14 cellular contexts compared by ENCODE assay signal in the genomic region with DNA sequence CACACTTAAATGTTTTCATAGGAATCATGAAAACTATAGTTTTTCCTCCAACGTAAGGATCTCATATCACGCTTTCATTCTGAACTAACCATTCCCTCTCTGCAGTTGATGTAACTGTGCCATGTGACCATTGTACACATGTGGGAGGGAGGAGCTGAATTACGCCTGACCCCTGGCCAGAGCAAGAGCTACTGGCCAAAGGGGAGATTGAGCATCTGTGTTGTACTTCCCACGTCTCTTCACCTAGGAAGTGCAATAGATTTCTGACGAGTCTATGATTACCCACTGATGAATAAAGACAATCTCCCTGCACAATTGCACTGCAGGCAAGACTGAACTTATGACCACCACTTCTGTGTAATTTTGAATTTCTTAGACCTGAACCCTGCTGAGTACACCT. TPM values are rescaled to one million over a fixed set of nuclear protein-coding genes. Genes with fewer than 3 reads are reported as not detected.
A peak's percentile ranks its signal among the peaks of the same experiment; 100 is the strongest.
DNase-seq lines count a peak whose midpoint lies in the region; ATAC-seq lines count a peak whose summit lies in the region.
"Had no signal": no experiment of that assay in that cellular context is flagged by ENCODE, and none has a peak within 500 bp of the region (broad histone marks: within the 10 kb centered on the region; RNA-seq: fewer than 3 reads in every experiment).

No MANE protein-coding gene starts in this region.

- peaks cover 3% of the 10 kb centered on the region for H3K9me3 Mint-ChIP-seq in activated CD4-positive, alpha-beta T cell treated with anti-CD3 and anti-CD28 coated beads, Interleukin-2, amount 10 ng/mL, durations not matched to agents 7 days and 5 days
- H3K9me3 Mint-ChIP-seq in activated naive CD8-positive, alpha-beta T cell treated with anti-CD3 and anti-CD28 coated beads, Interleukin-2, amount 50 U/mL, for 24 hours, result no peaks in the 10 kb centered on the region
- no peaks in the 10 kb centered on the region for H3K9me3 Mint-ChIP-seq in stimulated activated memory B cell treated with anti-CD40 and anti-IgM and Interleukin-4, amounts not matched to agents 10 μg/mL and 1 μg/mL and 100 μg/mL, for 72 hours
- H3K9me3 Mint-ChIP-seq: endodermal cell had no signal

- no peak for DNase-seq in activated CD4-positive, alpha-beta T cell treated with anti-CD3 and anti-CD28 coated beads, Interleukin-2, amount 10 ng/mL, durations not matched to agents 7 days and 5 days
- DNase-seq in activated CD4-positive, alpha-beta T cell treated with anti-CD3 and anti-CD28 coated beads for 48 hours, result no peak
- DNase-seq in NCI-H69 (lab: John Stamatoyannopoulos, UW) (peak; percentile 95), ecto neural progenitor cell (ENCODE audit: low spot score) (no peak)
- no peak for DNase-seq in activated naive CD8-positive, alpha-beta T cell treated with anti-CD3 and anti-CD28 coated beads, Interleukin-2, amount 50 U/mL, for 24 hours
- DNase-seq: endodermal cell, foreskin keratinocyte, HCEC 1CT, mesendoderm, NCI-H187 treated with DMSO at 0.1 percent for 48 hours, pancreas had no signal

- H3K4me1 Mint-ChIP-seq in activated CD4-positive, alpha-beta T cell treated with anti-CD3 and anti-CD28 coated beads, Interleukin-2, amount 10 ng/mL, durations not matched to agents 7 days and 5 days, result peaks cover 78% of the 10 kb centered on the region
- peaks cover 83% of the 10 kb centered on the region for H3K4me1 Mint-ChIP-seq in activated naive CD8-positive, alpha-beta T cell treated with anti-CD3 and anti-CD28 coated beads, Interleukin-2, amount 50 U/mL, for 24 hours
- H3K4me1 Mint-ChIP-seq in stimulated activated memory B cell treated with anti-CD40 and anti-IgM and Interleukin-4, amounts not matched to agents 10 μg/mL and 1 μg/mL and 100 μg/mL, for 72 hours, result peaks cover 70% of the 10 kb centered on the region
- H3K4me1 Mint-ChIP-seq: endodermal cell had no signal

- CTCF ChIA-PET in activated CD4-positive, alpha-beta T cell treated with anti-CD3 and anti-CD28 coated beads, Interleukin-2, amount 10 ng/mL, durations not matched to agents 7 days and 5 days (lab: Charles Lee), result interaction anchor here (0.7 to 1.4 kb wide), 6 partner anchors 9 to 45 kb away, joined by 3 to 5 read pairs (median 4); no protein-coding TSS in a partner anchor

- H3K27ac Mint-ChIP-seq in activated CD4-positive, alpha-beta T cell treated with anti-CD3 and anti-CD28 coated beads, Interleukin-2, amount 10 ng/mL, durations not matched to agents 7 days and 5 days, result peak overlapping the region; percentile 76
- peak overlapping the region; percentile 92 for H3K27ac Mint-ChIP-seq in activated naive CD8-positive, alpha-beta T cell treated with anti-CD3 and anti-CD28 coated beads, Interleukin-2, amount 50 U/mL, for 24 hours
- peak overlapping the region; percentile 52 for H3K27ac Mint-ChIP-seq in stimulated activated memory B cell treated with anti-CD40 and anti-IgM and Interleukin-4, amounts not matched to agents 10 μg/mL and 1 μg/mL and 100 μg/mL, for 72 hours
- H3K27ac Mint-ChIP-seq: endodermal cell had no signal

- H3K4me3 Mint-ChIP-seq in activated CD4-positive, alpha-beta T cell treated with anti-CD3 and anti-CD28 coated beads, Interleukin-2, amount 10 ng/mL, durations not matched to agents 7 days and 5 days, result peak overlapping the region; percentile 39
- H3K4me3 Mint-ChIP-seq in activated naive CD8-positive, alpha-beta T cell treated with anti-CD3 and anti-CD28 coated beads, Interleukin-2, amount 50 U/mL, for 24 hours, result peak overlapping the region; percentile 77
- H3K4me3 Mint-ChIP-seq in stimulated activated memory B cell treated with anti-CD40 and anti-IgM and Interleukin-4, amounts not matched to agents 10 μg/mL and 1 μg/mL and 100 μg/mL, for 72 hours, result no peak overlapping the region
- H3K4me3 Mint-ChIP-seq: endodermal cell had no signal

- POLR2A ChIA-PET in activated CD4-positive, alpha-beta T cell treated with anti-CD3 and anti-CD28 coated beads, Interleukin-2, amount 10 ng/mL, durations not matched to agents 7 days and 5 days (lab: Charles Lee), result no interaction called here

- H3K36me3 Mint-ChIP-seq in activated CD4-positive, alpha-beta T cell treated with anti-CD3 and anti-CD28 coated beads, Interleukin-2, amount 10 ng/mL, durations not matched to agents 7 days and 5 days (ENCODE audit: low read depth), result peaks cover 69% of the 10 kb centered on the region
- H3K36me3 Mint-ChIP-seq in activated naive CD8-positive, alpha-beta T cell treated with anti-CD3 and anti-CD28 coated beads, Interleukin-2, amount 50 U/mL, for 24 hours (ENCODE audit: low read depth), result peaks cover 45% of the 10 kb centered on the region
- H3K36me3 Mint-ChIP-seq in stimulated activated memory B cell treated with anti-CD40 and anti-IgM and Interleukin-4, amounts not matched to agents 10 μg/mL and 1 μg/mL and 100 μg/mL, for 72 hours, result peaks cover 48% of the 10 kb centered on the region

- H3K27me3 Mint-ChIP-seq in activated CD4-positive, alpha-beta T cell treated with anti-CD3 and anti-CD28 coated beads, Interleukin-2, amount 10 ng/mL, durations not matched to agents 7 days and 5 days, result no peaks in the 10 kb centered on the region
- H3K27me3 Mint-ChIP-seq in activated naive CD8-positive, alpha-beta T cell treated with anti-CD3 and anti-CD28 coated beads, Interleukin-2, amount 50 U/mL, for 24 hours, result no peaks in the 10 kb centered on the region
- no peaks in the 10 kb centered on the region for H3K27me3 Mint-ChIP-seq in stimulated activated memory B cell treated with anti-CD40 and anti-IgM and Interleukin-4, amounts not matched to agents 10 μg/mL and 1 μg/mL and 100 μg/mL, for 72 hours

- peak; percentile 27 for ATAC-seq in activated naive CD8-positive, alpha-beta T cell treated with anti-CD3 and anti-CD28 coated beads, Interleukin-2, amount 50 U/mL, for 24 hours
- no peak for ATAC-seq in stimulated activated memory B cell treated with anti-CD40 and anti-IgM and Interleukin-4, amounts not matched to agents 10 μg/mL and 1 μg/mL and 100 μg/mL, for 72 hours
- no peak for ATAC-seq in HG03442 (IDR thresholded peaks at IDR 0.05; ENCODE audit: unreplicated experiment)
- no peak for ATAC-seq in GM18502 (IDR thresholded peaks at IDR 0.05; ENCODE audit: poor library complexity, unreplicated experiment)
- ATAC-seq: foreskin keratinocyte, pancreas had no signal

RNA-seq across cellular contexts. Expression of a gene that starts 24.0 kb away (rescaled TPM):
- 100 to 1,000 TPM; 700 to 862 TPM for total RNA-seq in activated CD4-positive, alpha-beta T cell treated with anti-CD3 and anti-CD28 coated beads, Interleukin-2, amount 10 ng/mL, durations not matched to agents 7 days and 5 days
- total RNA-seq: foreskin keratinocyte had no signal
